ENCODE assay signal across 17 cellular contexts in genomic region chr1:227603327-227603726, GRCh38.
"Had no signal": no experiment of that assay in that cellular context is flagged by ENCODE, and none has a peak within 500 bp of the region (broad histone marks: within the 10 kb centered on the region; RNA-seq: fewer than 3 reads in every experiment).

No MANE protein-coding gene starts in this region.

- H3K4me1 ChIP-seq: SJCRH30 had no signal

- H3K36me3 ChIP-seq: SJCRH30 had no signal

- ATAC-seq: SK-N-SH treated with all-trans-retinoic acid at 6 μM for 48 hours had no signal

- H3K27me3 ChIP-seq: SJCRH30 had no signal

- H3K27ac ChIP-seq: SJCRH30 had no signal

- DNase-seq: KBM-7, MV-4-11, NCI-H1048, NCI-H1105, NCI-H1436 treated with DMSO at 0.1 percent for 48 hours, NCI-H1694, NCI-H187 treated with DMSO at 0.1 percent for 48 hours, NCI-H2029 treated with DMSO at 0.1 percent for 48 hours, NCI-H2171 treated with DMSO at 0.1 percent for 48 hours, NCI-H345, NCI-H524 treated with DMSO at 0.1 percent for 48 hours, NCI-H69, NCI-H774, RPMI8226, SHP77 treated with DMSO at 0.1 percent for 48 hours, SJCRH30 had no signal

- H3K4me3 ChIP-seq: SJCRH30 had no signal
